1 cellular context compared by ENCODE assay signal in the genomic region with DNA sequence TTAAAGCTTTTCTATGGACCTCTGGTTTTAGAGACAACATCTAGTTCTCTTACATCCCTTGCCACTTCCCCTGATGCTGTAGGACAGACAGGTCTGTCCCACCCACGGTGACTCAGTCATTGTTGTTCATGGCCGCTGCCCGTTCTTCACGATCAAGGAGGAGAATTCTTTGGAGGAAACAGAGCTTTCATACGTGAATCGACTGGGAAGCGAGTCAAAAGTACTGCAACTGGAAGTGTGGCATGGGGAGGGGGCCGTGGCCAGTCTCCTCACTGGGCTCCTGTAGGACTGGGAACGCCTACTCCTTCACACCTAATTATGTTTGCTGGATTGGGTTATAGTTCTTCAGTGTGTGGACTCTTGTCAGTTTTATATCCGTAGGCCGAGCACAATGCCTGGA.
TF ChIP-seq lines count a peak whose summit lies in the region.

No MANE protein-coding gene starts in this region.

TF ChIP-seq in endothelial cell of umbilical vein, 7 proteins besides CTCF, POLR2A, EP300 and RAD21:
- TF ChIP-seq EZH2 (IDR thresholded peaks at IDR 0.05; ENCODE audit: borderline replicate concordance, low read depth, low read length, severe bottlenecking) (no peak), POLR2AphosphoS5 (IDR thresholded peaks at IDR 0.05; ENCODE audit: insufficient read depth, low read depth, low read length) (no peak), GATA2 (IDR thresholded peaks at IDR 0.05; ENCODE audit: insufficient read depth, insufficient read length, low read depth, low read length) (no peak), JUN (IDR thresholded peaks at IDR 0.05; ENCODE audit: borderline replicate concordance, insufficient read depth, insufficient read length, low read depth) (no peak), FOS (IDR thresholded peaks at IDR 0.05; ENCODE audit: borderline replicate concordance, insufficient read depth, low read length) (peak; percentile 36), MYC (IDR thresholded peaks at IDR 0.05; ENCODE audit: low read depth, low read length) (no peak)
- TF ChIP-seq, protein P1, sequence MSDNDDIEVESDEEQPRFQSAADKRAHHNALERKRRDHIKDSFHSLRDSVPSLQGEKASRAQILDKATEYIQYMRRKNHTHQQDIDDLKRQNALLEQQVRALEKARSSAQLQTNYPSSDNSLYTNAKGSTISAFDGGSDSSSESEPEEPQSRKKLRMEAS (IDR thresholded peaks at IDR 0.05; ENCODE audit: insufficient read depth, insufficient read length), result no peak
